Comparison of ENCODE assay signal across 1 cellular context in the genomic region with DNA sequence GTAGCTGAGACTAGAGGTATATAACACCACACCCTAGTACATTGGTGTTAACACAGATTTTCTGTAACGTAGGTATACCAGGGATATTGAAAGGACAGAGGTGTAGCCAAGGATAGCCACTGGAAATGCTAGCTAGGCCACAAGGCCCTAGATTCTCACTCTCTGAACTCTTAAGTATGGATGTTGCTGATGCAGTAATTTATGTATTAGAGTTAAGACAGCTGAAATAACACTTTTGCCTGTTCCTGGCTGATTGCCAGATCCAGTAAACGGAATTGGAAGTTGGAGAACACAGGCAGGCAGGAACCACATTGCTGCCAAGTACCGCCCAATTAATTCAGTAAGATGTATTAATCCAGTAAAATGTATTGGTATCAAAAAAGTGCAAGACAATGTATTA.
TF ChIP-seq lines count a peak whose summit lies in the region.

No MANE protein-coding gene starts in this region.

TF ChIP-seq in HepG2, 621 proteins besides CTCF, POLR2A, EP300 and RAD21:
- TF ChIP-seq HNRNPUL1 (IDR thresholded peaks at IDR 0.05; ENCODE audit: low read depth, low read length) (no peak), HNF1B (CRISPR knock-in tag; IDR thresholded peaks at IDR 0.05) (no peak), AGO2 (optimal IDR thresholded peaks at IDR 0.05; ENCODE audit: low read depth, low read length) (no peak), KDM5B (CRISPR knock-in tag; IDR thresholded peaks at IDR 0.05; ENCODE audit: borderline replicate concordance) (no peak), NFIB (CRISPR knock-in tag; IDR thresholded peaks at IDR 0.05; ENCODE audit: borderline replicate concordance) (no peak), ZFYVE20 (CRISPR knock-in tag; IDR thresholded peaks at IDR 0.05; ENCODE audit: borderline replicate concordance, low read depth) (no peak), JUNB (CRISPR knock-in tag; IDR thresholded peaks at IDR 0.05; ENCODE audit: borderline replicate concordance) (no peak), ZNF713 (CRISPR knock-in tag; IDR thresholded peaks at IDR 0.05) (no peak), ARID2 (CRISPR knock-in tag; IDR thresholded peaks at IDR 0.05; ENCODE audit: borderline replicate concordance) (no peak), ZNF468 (CRISPR knock-in tag; IDR thresholded peaks at IDR 0.05) (no peak)
- TF ChIP-seq, protein P1, sequence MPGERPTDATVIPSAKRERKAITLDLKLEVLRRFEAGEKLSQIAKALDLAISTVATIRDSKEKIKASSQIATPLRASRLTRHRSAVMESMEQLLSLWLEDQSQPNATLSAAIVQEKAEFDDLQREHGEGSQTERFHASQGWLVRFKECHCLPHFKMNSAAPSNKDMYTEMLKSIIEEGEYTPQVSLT (CRISPR knock-in tag; IDR thresholded peaks at IDR 0.05; ENCODE audit: borderline replicate concordance, low read depth), result no peak
